ENCODE assay signal across 9 cellular contexts in the genomic region with DNA sequence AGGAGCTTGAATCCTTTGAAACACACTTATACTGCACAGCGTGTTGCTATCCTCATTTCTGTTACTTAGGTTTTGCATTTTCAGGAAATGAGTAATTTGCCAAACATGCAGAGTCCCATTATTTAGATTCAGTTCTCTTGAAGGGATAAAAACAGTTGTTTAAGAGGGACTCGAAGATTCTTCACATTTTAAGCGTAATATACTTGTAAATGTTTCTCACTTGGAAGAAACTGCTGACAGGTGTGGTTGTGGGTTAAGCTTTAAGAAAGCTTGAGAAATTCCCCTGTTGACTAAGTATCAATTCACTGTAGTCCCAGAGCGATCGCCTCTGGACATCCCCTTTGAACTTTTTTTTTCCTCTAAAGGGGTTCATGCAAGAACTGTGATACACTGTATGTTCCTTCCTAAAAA. TPM values are rescaled to one million over a fixed set of nuclear protein-coding genes. Genes with fewer than 3 reads are reported as not detected.
DNase-seq lines count a peak whose midpoint lies in the region; ATAC-seq, FAIRE-seq and TF ChIP-seq lines count a peak whose summit lies in the region.
"Had no signal": no experiment of that assay in that cellular context is flagged by ENCODE, and none has a peak within 500 bp of the region (broad histone marks: within the 10 kb centered on the region; RNA-seq: fewer than 3 reads in every experiment).

No MANE protein-coding gene starts in this region.

- WGBS in esophagus squamous epithelium, 2 donors, result 11 to 16% methylated on average over 5 of the region's 5 CpGs

- TF ChIP-seq RAD21 in HCT116 (IDR thresholded peaks at IDR 0.05; ENCODE audit: low read depth), result no peak

- no peaks in the 10 kb centered on the region for H3K79me2 ChIP-seq in HCT116 (ENCODE audit: insufficient read depth, low read length)

- peak overlapping the region; percentile 1; the same call in 1 of the 2 replicates for H3K4me2 ChIP-seq in HCT116 (ENCODE audit: low read length)

- H3K36me3 ChIP-seq in HCT116 (ENCODE audit: control insufficient read depth in 1 of 2, insufficient read depth in 2 of 2, low read length in 2 of 2) (no peaks in the 10 kb centered on the region), esophagus squamous epithelium (no peaks in the 10 kb centered on the region), colonic mucosa (no peaks in the 10 kb centered on the region), ascending aorta (no peaks in the 10 kb centered on the region)

- H3K27me3 ChIP-seq in HCT116 (ENCODE audit: insufficient read depth, low read length) (no peaks in the 10 kb centered on the region), esophagus squamous epithelium (no peaks in the 10 kb centered on the region), colonic mucosa (no peaks in the 10 kb centered on the region), ascending aorta (no peaks in the 10 kb centered on the region)

- no peaks in the 10 kb centered on the region for H3K9me2 ChIP-seq in HCT116 (ENCODE audit: insufficient read depth)

- H3K27ac ChIP-seq in HCT116 (ENCODE audit: low read depth, low read length) (no peak overlapping the region), epithelial cell of prostate (peak overlapping the region; percentile 39), esophagus squamous epithelium (peak overlapping the region in 1 of 4 donors; percentile 17), colonic mucosa (no peak overlapping the region), ascending aorta (no peak overlapping the region)

- intact Hi-C loops in HCT116 (cut with micrococcal nuclease), result no loop called here
- intact Hi-C loops in esophagus squamous epithelium (cut with DNase I), result no loop called here
- intact Hi-C loops in colonic mucosa (cut with DNase I), result no loop called here
- intact Hi-C loops in ascending aorta (cut with DNase I), result no loop called here

- FAIRE-seq in GM18507 (lab: Jason Lieb, UNC), result peak; percentile 96

- H3K9ac ChIP-seq in HCT116 (ENCODE audit: low read length), result no peak overlapping the region
- no peak overlapping the region for H3K9ac ChIP-seq in colonic mucosa (ENCODE audit: low read depth in 2 of 2, low read length in 2 of 2)

- H2AFZ ChIP-seq in HCT116 (ENCODE audit: low read depth, low read length, poor library complexity, severe bottlenecking), result no peak overlapping the region

- POLR2A ChIA-PET in HCT116 (lab: Charles Lee), result no interaction called here

- ATAC-seq in HCT116, result no peak

- TF ChIP-seq CTCF in HCT116 (IDR thresholded peaks at IDR 0.05 in 2 of 3, conservative IDR thresholded peaks at IDR 0.05 in 1 of 3; ENCODE audit: borderline replicate concordance in 1 of 3, insufficient read depth in 1 of 3, low read depth in 2 of 3, low read length in 2 of 3) (no peak), esophagus squamous epithelium (IDR thresholded peaks at IDR 0.05) (no peak), colonic mucosa (IDR thresholded peaks at IDR 0.05) (no peak), ascending aorta (IDR thresholded peaks at IDR 0.05) (no peak)

- H3K4me1 ChIP-seq in HCT116 (ENCODE audit: control insufficient read depth in 1 of 2, insufficient read depth in 2 of 2, low read length in 2 of 2) (peaks cover 3 to 11% of the 10 kb centered on the region in 2 experiments; a peak in 3 of 4 replicates), esophagus squamous epithelium (peaks cover 0 to 12% (median 7%) of the 10 kb centered on the region in 3 donors), colonic mucosa (no peaks in the 10 kb centered on the region), ascending aorta (peaks cover 0 to 4% of the 10 kb centered on the region in 2 donors)

- no peak for TF ChIP-seq POLR2A in HCT116 (IDR thresholded peaks at IDR 0.05; ENCODE audit: borderline replicate concordance, extremely low read depth, insufficient read depth, insufficient read length)
- TF ChIP-seq POLR2A in esophagus squamous epithelium (IDR thresholded peaks at IDR 0.05), result no peak

- H3K4me3 ChIP-seq in HCT116 (replicated peaks in 1 of 2; ENCODE audit: low read depth in 1 of 2, low read length in 2 of 2), result no peak overlapping the region
- H3K4me3 ChIP-seq in esophagus squamous epithelium, result no peak overlapping the region
- H3K4me3 ChIP-seq in colonic mucosa, result no peak overlapping the region
- H3K4me3 ChIP-seq in ascending aorta, result no peak overlapping the region

- no TSS peak for BruUV-seq in HCT116 (replicated peaks; lab: Mats Ljungman, UMichigan)

- H4K20me1 ChIP-seq in HCT116 (ENCODE audit: insufficient read depth), result no peaks in the 10 kb centered on the region

- CTCF ChIA-PET in HCT116 (lab: Charles Lee), result no interaction called here

- H3K9me3 ChIP-seq in HCT116 (ENCODE audit: control insufficient read depth in 1 of 2, insufficient read depth in 1 of 2, low read depth in 1 of 2, low read length in 2 of 2) (no peaks in the 10 kb centered on the region), esophagus squamous epithelium (no peaks in the 10 kb centered on the region), colonic mucosa (no peaks in the 10 kb centered on the region), ascending aorta (no peaks in the 10 kb centered on the region)

- DNase-seq in GM18507 (ENCODE audit: extremely low spot score, insufficient read length, low read depth), result no peak
- DNase-seq in HCT116 (ENCODE audit: low read depth, low spot score), result no peak
- peak; percentile 26 for DNase-seq in NAMALWA (ENCODE audit: low spot score)
- no peak for DNase-seq in epithelial cell of prostate (ENCODE audit: low read depth, low spot score)
- no peak for DNase-seq in esophagus squamous epithelium (lab: John Stamatoyannopoulos, UW)
- DNase-seq in colonic mucosa, result no peak
- DNase-seq in SKM-1 (lab: John Stamatoyannopoulos, UW; ENCODE audit: unreplicated experiment), result no peak
- no peak for DNase-seq in ascending aorta (ENCODE audit: low spot score in 2 of 2)

- RAD21 ChIA-PET in HCT116 (lab: Charles Lee; ENCODE audit: low non-redundant PET in 1 of 2, low total read pairs in 2 of 2, uncharacterized antibody in 2 of 2, unreplicated experiment in 2 of 2), result no interaction called here

TF ChIP-seq in HCT116, 20 proteins besides CTCF, POLR2A, EP300 and RAD21:
- TF ChIP-seq EZH2 (IDR thresholded peaks at IDR 0.05), result no peak
- no peak for TF ChIP-seq YY1 (IDR thresholded peaks at IDR 0.05; ENCODE audit: extremely low read depth, insufficient replicate concordance, low read depth, low read length)
- no peak for TF ChIP-seq ZNF274 (IDR thresholded peaks at IDR 0.05; ENCODE audit: low read depth, low read length)
- TF ChIP-seq TCF7L2 (IDR thresholded peaks at IDR 0.05; ENCODE audit: borderline replicate concordance, extremely low read depth, insufficient read depth, insufficient read length), result no peak
- TF ChIP-seq, protein P1, sequence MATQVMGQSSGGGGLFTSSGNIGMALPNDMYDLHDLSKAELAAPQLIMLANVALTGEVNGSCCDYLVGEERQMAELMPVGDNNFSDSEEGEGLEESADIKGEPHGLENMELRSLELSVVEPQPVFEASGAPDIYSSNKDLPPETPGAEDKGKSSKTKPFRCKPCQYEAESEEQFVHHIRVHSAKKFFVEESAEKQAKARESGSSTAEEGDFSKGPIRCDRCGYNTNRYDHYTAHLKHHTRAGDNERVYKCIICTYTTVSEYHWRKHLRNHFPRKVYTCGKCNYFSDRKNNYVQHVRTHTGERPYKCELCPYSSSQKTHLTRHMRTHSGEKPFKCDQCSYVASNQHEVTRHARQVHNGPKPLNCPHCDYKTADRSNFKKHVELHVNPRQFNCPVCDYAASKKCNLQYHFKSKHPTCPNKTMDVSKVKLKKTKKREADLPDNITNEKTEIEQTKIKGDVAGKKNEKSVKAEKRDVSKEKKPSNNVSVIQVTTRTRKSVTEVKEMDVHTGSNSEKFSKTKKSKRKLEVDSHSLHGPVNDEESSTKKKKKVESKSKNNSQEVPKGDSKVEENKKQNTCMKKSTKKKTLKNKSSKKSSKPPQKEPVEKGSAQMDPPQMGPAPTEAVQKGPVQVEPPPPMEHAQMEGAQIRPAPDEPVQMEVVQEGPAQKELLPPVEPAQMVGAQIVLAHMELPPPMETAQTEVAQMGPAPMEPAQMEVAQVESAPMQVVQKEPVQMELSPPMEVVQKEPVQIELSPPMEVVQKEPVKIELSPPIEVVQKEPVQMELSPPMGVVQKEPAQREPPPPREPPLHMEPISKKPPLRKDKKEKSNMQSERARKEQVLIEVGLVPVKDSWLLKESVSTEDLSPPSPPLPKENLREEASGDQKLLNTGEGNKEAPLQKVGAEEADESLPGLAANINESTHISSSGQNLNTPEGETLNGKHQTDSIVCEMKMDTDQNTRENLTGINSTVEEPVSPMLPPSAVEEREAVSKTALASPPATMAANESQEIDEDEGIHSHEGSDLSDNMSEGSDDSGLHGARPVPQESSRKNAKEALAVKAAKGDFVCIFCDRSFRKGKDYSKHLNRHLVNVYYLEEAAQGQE (IDR thresholded peaks at IDR 0.05; ENCODE audit: low read depth), result no peak
- TF ChIP-seq SP1 (IDR thresholded peaks at IDR 0.05; ENCODE audit: low read depth), result no peak
- TF ChIP-seq SIN3A (IDR thresholded peaks at IDR 0.05; ENCODE audit: low read depth), result no peak
- TF ChIP-seq, protein P2, sequence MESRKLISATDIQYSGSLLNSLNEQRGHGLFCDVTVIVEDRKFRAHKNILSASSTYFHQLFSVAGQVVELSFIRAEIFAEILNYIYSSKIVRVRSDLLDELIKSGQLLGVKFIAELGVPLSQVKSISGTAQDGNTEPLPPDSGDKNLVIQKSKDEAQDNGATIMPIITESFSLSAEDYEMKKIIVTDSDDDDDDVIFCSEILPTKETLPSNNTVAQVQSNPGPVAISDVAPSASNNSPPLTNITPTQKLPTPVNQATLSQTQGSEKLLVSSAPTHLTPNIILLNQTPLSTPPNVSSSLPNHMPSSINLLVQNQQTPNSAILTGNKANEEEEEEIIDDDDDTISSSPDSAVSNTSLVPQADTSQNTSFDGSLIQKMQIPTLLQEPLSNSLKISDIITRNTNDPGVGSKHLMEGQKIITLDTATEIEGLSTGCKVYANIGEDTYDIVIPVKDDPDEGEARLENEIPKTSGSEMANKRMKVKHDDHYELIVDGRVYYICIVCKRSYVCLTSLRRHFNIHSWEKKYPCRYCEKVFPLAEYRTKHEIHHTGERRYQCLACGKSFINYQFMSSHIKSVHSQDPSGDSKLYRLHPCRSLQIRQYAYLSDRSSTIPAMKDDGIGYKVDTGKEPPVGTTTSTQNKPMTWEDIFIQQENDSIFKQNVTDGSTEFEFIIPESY (IDR thresholded peaks at IDR 0.05; ENCODE audit: extremely low read depth, insufficient replicate concordance, low read length), result no peak
- TF ChIP-seq, protein P3, sequence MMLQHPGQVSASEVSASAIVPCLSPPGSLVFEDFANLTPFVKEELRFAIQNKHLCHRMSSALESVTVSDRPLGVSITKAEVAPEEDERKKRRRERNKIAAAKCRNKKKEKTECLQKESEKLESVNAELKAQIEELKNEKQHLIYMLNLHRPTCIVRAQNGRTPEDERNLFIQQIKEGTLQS (IDR thresholded peaks at IDR 0.05), result no peak
- TF ChIP-seq CBX3 (IDR thresholded peaks at IDR 0.05; ENCODE audit: low read depth), result no peak
TF ChIP-seq in HCT116: peak in this region for 0.

RNA-seq across cellular contexts. Expression of a gene that starts 30.6 kb away (rescaled TPM):
- total RNA-seq in HCT116 (2021; ENCODE audit: unreplicated experiment), result not detected
- not detected in 2 replicates for polyA plus RNA-seq in HCT116 (2012)
- 10 to 100 TPM in 3 of 4 donors, 1 to 10 TPM in 1; 7.4 to 55.9 (median 22.6) TPM for total RNA-seq in esophagus squamous epithelium
- total RNA-seq in colonic mucosa, result 10 to 100 TPM in 1 of 2 donors, 1 to 10 TPM in 1; 8.0 to 21.3 TPM
- 13.0 TPM for total RNA-seq in ascending aorta
- total RNA-seq: neural crest cell had no signal
